In genomic region chr16:8814095-8814806, GRCh38 we compare ENCODE assay signal across 1 cellular context.
TF ChIP-seq lines count a peak whose summit lies in the region.

No MANE protein-coding gene starts in this region.

TF ChIP-seq in HEK293T, 16 proteins besides CTCF, POLR2A, EP300 and RAD21:
- no peak for TF ChIP-seq SUZ12 (IDR thresholded peaks at IDR 0.05)
- no peak for TF ChIP-seq ZNF384 (IDR thresholded peaks at IDR 0.05)
- TF ChIP-seq NFRKB (IDR thresholded peaks at IDR 0.05): no peak
- no peak for TF ChIP-seq SP1 (IDR thresholded peaks at IDR 0.05)
- no peak for TF ChIP-seq PKNOX1 (IDR thresholded peaks at IDR 0.05)
- TF ChIP-seq CTBP1 (IDR thresholded peaks at IDR 0.05; ENCODE audit: borderline replicate concordance): no peak
- TF ChIP-seq FOXM1 (IDR thresholded peaks at IDR 0.05; ENCODE audit: borderline replicate concordance): no peak
- no peak for TF ChIP-seq FOXA1 (IDR thresholded peaks at IDR 0.05)
- TF ChIP-seq HDGF (IDR thresholded peaks at IDR 0.05; ENCODE audit: borderline replicate concordance): no peak
- no peak for TF ChIP-seq L3MBTL2 (conservative IDR thresholded peaks at IDR 0.05)
